ENCODE assay signal across 1 cellular context in the genomic region with DNA sequence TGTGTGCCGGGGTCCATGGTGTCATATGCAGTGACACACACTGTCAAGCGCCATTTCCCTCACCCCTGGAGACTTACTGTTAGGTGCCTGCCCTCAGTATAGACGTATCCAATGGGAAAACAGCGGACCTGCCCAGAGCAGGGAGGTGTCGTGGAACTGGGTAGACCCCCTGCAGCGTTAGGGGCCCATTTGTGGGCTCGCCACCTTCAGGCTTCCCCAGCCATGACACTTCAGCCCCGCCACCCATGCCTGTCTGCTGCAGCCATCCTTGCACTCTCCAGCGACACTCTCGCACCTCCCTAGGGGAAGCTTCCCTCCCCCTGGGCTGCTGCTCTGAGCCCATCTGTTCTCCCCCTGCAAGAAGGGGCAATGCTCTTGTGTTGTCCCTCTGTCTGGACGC.
TF ChIP-seq lines count a peak whose summit lies in the region.

No MANE protein-coding gene starts in this region.

TF ChIP-seq in HCT116, 20 proteins besides CTCF, POLR2A, EP300 and RAD21 (continued from another document):
- TF ChIP-seq, protein P1, sequence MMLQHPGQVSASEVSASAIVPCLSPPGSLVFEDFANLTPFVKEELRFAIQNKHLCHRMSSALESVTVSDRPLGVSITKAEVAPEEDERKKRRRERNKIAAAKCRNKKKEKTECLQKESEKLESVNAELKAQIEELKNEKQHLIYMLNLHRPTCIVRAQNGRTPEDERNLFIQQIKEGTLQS (IDR thresholded peaks at IDR 0.05): no peak
- TF ChIP-seq YY1 (IDR thresholded peaks at IDR 0.05; ENCODE audit: extremely low read depth, insufficient replicate concordance, low read depth, low read length): no peak
- TF ChIP-seq POLR2AphosphoS5 (IDR thresholded peaks at IDR 0.05; ENCODE audit: low read depth, low read length): no peak
- TF ChIP-seq ZFX (IDR thresholded peaks at IDR 0.05): no peak
- TF ChIP-seq EZH2phosphoT487 (IDR thresholded peaks at IDR 0.05; ENCODE audit: borderline replicate concordance): no peak
- no peak for TF ChIP-seq TCF7L2 (IDR thresholded peaks at IDR 0.05; ENCODE audit: borderline replicate concordance, extremely low read depth, insufficient read depth, insufficient read length)
- TF ChIP-seq, protein P2, sequence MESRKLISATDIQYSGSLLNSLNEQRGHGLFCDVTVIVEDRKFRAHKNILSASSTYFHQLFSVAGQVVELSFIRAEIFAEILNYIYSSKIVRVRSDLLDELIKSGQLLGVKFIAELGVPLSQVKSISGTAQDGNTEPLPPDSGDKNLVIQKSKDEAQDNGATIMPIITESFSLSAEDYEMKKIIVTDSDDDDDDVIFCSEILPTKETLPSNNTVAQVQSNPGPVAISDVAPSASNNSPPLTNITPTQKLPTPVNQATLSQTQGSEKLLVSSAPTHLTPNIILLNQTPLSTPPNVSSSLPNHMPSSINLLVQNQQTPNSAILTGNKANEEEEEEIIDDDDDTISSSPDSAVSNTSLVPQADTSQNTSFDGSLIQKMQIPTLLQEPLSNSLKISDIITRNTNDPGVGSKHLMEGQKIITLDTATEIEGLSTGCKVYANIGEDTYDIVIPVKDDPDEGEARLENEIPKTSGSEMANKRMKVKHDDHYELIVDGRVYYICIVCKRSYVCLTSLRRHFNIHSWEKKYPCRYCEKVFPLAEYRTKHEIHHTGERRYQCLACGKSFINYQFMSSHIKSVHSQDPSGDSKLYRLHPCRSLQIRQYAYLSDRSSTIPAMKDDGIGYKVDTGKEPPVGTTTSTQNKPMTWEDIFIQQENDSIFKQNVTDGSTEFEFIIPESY (IDR thresholded peaks at IDR 0.05; ENCODE audit: extremely low read depth, insufficient replicate concordance, low read length): no peak
- TF ChIP-seq JUND (IDR thresholded peaks at IDR 0.05): no peak
- TF ChIP-seq SIN3A (IDR thresholded peaks at IDR 0.05; ENCODE audit: low read depth): no peak
- TF ChIP-seq SRF (IDR thresholded peaks at IDR 0.05; ENCODE audit: low read depth): no peak
TF ChIP-seq in HCT116: peak in this region for 0.
